ENCODE assay signal across 8 cellular contexts in the genomic region with DNA sequence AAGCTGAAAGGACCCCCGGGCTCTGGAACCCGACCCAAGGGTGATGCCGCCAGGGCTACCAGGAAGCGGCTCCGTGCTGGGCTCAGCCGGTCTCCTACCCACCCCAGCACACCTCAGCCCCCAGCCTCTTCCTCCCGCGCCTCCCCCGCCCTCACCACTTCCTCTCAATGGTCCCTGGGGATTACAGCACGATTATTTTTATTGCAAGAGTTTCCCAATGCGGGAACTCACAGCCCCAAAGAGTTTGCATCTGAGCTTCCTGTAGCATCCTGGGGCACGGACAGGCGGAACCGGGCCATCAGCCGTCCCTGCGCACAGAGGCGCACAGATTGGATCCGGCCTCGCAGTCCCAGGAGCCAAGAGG. TPM values are rescaled to one million over a fixed set of nuclear protein-coding genes. Genes with fewer than 3 reads are reported as not detected.
DNase-seq lines count a peak whose midpoint lies in the region; ATAC-seq and TF ChIP-seq lines count a peak whose summit lies in the region.

No MANE protein-coding gene starts in this region.

- H3K27me3 Mint-ChIP-seq in activated CD4-positive, alpha-beta memory T cell treated with anti-CD3 and anti-CD28 coated beads for 36 hours, result no peaks in the 10 kb centered on the region
- peaks cover 0 to 9% (median 6%) of the 10 kb centered on the region in 3 donors for H3K27me3 Mint-ChIP-seq in immature natural killer cell (ENCODE audit: low read depth in 3 of 3)

- DNase-seq in AML-193 (lab: John Stamatoyannopoulos, UW) (peak; percentile 16 to 34), GM20000 (ENCODE audit: low spot score) (peak; percentile 80), immature natural killer cell (peak in 1 of 3 donors; percentile 41), HPDE6-E6E7 (ENCODE audit: extremely low spot score) (no peak), lower leg skin (ENCODE audit: low spot score in 2 of 2) (no peak)
- peak; percentile 61 for DNase-seq in activated CD4-positive, alpha-beta memory T cell treated with anti-CD3 and anti-CD28 coated beads for 36 hours

- POLR2A ChIA-PET in activated CD4-positive, alpha-beta memory T cell treated with anti-CD3 and anti-CD28 coated beads for 36 hours (lab: Charles Lee), result interaction anchor here (1.0 to 2.4 kb wide), 5 partner anchors 10 to 57 kb away, joined by 4 to 17 read pairs (median 5); a partner anchor contains a TSS

- TF ChIP-seq CTCF in GM20000 (IDR thresholded peaks at IDR 0.05; ENCODE audit: extremely low read depth, missing control alignments), result no peak
- no peak for TF ChIP-seq CTCF in lower leg skin (IDR thresholded peaks at IDR 0.05)

- CTCF ChIA-PET in activated CD4-positive, alpha-beta memory T cell treated with anti-CD3 and anti-CD28 coated beads for 36 hours (lab: Charles Lee), result interaction anchor here (1.1 to 10.0 kb wide), 9 partner anchors 9 to 207 kb away, joined by 3 to 84 read pairs (median 17); a partner anchor contains a TSS

- H3K4me3 ChIP-seq in lower leg skin (ENCODE audit: low read depth, poor library complexity, severe bottlenecking), result no peak overlapping the region

- TF ChIP-seq POLR2A in lower leg skin (IDR thresholded peaks at IDR 0.05), result no peak

- H3K27ac Mint-ChIP-seq in activated CD4-positive, alpha-beta memory T cell treated with anti-CD3 and anti-CD28 coated beads for 36 hours, result peak overlapping the region; percentile 86
- H3K27ac Mint-ChIP-seq in immature natural killer cell, result peak overlapping the region; percentile 86 to 95 (median 88)

- no peak for ATAC-seq in HG03457 (IDR thresholded peaks at IDR 0.05; ENCODE audit: unreplicated experiment)
- no peak for ATAC-seq in GM18511 (IDR thresholded peaks at IDR 0.05; ENCODE audit: unreplicated experiment)

- intact Hi-C loops in activated CD4-positive, alpha-beta memory T cell treated with anti-CD3 and anti-CD28 coated beads for 36 hours (cut with micrococcal nuclease), result no loop called here
- intact Hi-C loops in lower leg skin (cut with DNase I; ENCODE audit: low total_unique reads), result loop anchor here (10.0 kb wide), 1 partner anchor 126 kb away; a partner anchor contains a TSS

- H3K36me3 Mint-ChIP-seq in activated CD4-positive, alpha-beta memory T cell treated with anti-CD3 and anti-CD28 coated beads for 36 hours, result no peaks in the 10 kb centered on the region
- no peaks in the 10 kb centered on the region for H3K36me3 Mint-ChIP-seq in immature natural killer cell

- WGBS in lower leg skin, 2 donors, result 1 to 4% methylated on average over 13 to 14 of the region's 19 CpGs

- peaks cover 49% of the 10 kb centered on the region for H3K4me1 Mint-ChIP-seq in activated CD4-positive, alpha-beta memory T cell treated with anti-CD3 and anti-CD28 coated beads for 36 hours (ENCODE audit: low read depth)
- H3K4me1 Mint-ChIP-seq in immature natural killer cell, result peaks cover 56 to 58% of the 10 kb centered on the region in 2 donors

- no peaks in the 10 kb centered on the region for H3K9me3 Mint-ChIP-seq in activated CD4-positive, alpha-beta memory T cell treated with anti-CD3 and anti-CD28 coated beads for 36 hours
- H3K9me3 Mint-ChIP-seq in immature natural killer cell, result no peaks in the 10 kb centered on the region

- H3K4me3 Mint-ChIP-seq in activated CD4-positive, alpha-beta memory T cell treated with anti-CD3 and anti-CD28 coated beads for 36 hours, result peak overlapping the region; percentile 73
- peak overlapping the region; percentile 82 to 92 (median 89) for H3K4me3 Mint-ChIP-seq in immature natural killer cell

RNA-seq across cellular contexts. Expression of a gene that starts 8.7 kb away (rescaled TPM):
- total RNA-seq in activated CD4-positive, alpha-beta memory T cell treated with anti-CD3 and anti-CD28 coated beads for 36 hours, result 10 to 100 TPM; 60.7 to 64.6 TPM
- polyA plus RNA-seq in immature natural killer cell, result 10 to 100 TPM in 2 of 3 donors, 1 to 10 TPM in 1; 7.1 to 12.4 (median 11.3) TPM
- 10 to 100 TPM; 19.0 to 36.4 (median 31.6) TPM for total RNA-seq in lower leg skin

RNA-seq across cellular contexts. Expression of a gene that starts 10.4 kb away (rescaled TPM):
- 100 to 1,000 TPM; 242 to 247 TPM for total RNA-seq in activated CD4-positive, alpha-beta memory T cell treated with anti-CD3 and anti-CD28 coated beads for 36 hours
- 1,000 to 10,000 TPM; 1,416 to 2,161 (median 1,452) TPM for polyA plus RNA-seq in immature natural killer cell
- 10 to 100 TPM; 18.4 to 40.7 (median 20.4) TPM for total RNA-seq in lower leg skin

RNA-seq across cellular contexts. Expression of a gene that starts 57.6 kb away (rescaled TPM):
- 10 to 100 TPM; 43.0 to 44.4 TPM for total RNA-seq in activated CD4-positive, alpha-beta memory T cell treated with anti-CD3 and anti-CD28 coated beads for 36 hours
- 100 to 1,000 TPM in 1 of 3 donors, 10 to 100 TPM in 2; 67.7 to 103 (median 92.9) TPM for polyA plus RNA-seq in immature natural killer cell
- total RNA-seq in lower leg skin, result 100 to 1,000 TPM; 110 to 193 (median 133) TPM

Comparison
In these comparisons a context has a peak if more than half of its experiments do, and no peak if none do; other contexts are left out.
1. DNase-seq: peak in AML-193 (2 of 2), GM20000 (single experiment) and activated CD4-positive, alpha-beta memory T cell treated with anti-CD3 and anti-CD28 coated beads for 36 hours (single experiment); none in HPDE6-E6E7 (single experiment) and lower leg skin (0 of 2).
2. RNA of a gene that starts 10.4 kb away (total RNA-seq): 242 to 247 TPM in activated CD4-positive, alpha-beta memory T cell treated with anti-CD3 and anti-CD28 coated beads for 36 hours; 18.4 to 40.7 TPM in lower leg skin; every median in the first group is over 4 times any median in the second.